9 cellular contexts compared by ENCODE assay signal in the genomic region with DNA sequence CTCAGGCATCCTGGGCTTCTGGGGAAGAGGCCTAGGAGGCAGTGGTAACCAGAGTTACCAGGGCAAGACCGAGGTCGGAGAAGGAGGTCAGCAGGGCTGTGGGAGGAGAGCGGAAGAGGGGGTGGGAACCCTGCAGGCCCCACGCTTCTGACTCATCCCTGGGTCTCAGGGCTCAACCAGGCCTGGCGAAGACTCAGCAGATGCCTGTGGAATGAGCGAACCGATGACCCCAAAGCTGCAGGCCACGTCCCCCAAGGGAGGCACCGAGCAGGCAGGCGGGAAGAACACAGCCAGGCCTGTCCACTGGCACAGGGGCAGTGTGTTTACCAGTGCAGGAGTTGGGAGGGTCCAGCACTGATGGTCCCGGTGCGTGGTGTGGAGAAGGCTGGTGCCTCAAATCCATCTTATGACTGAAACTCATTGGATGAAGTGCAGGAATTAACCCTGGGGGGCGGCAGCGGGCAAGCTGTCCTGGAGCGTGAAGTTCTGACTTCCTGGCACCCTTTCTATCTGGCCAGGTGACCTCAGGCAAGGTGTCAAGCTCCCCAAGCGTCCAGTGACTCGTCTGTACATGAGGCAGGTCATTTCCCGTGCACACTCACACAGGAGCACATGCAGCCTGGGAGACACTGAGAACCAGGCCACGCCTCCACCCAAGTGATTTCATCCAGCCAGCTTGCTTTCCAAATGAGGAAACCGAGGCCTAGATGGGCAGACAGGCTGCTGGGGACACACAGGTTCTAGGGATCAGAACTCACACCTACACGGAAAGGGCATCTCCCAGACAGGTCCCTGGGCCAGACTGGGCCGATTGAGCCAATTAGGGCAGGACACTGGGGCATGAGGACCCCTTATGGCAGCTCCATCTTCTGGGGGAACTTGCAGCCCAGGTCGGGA.
DNase-seq lines count a peak whose midpoint lies in the region; ATAC-seq and TF ChIP-seq lines count a peak whose summit lies in the region.
"Had no signal": no experiment of that assay in that cellular context is flagged by ENCODE, and none has a peak within 500 bp of the region (broad histone marks: within the 10 kb centered on the region; RNA-seq: fewer than 3 reads in every experiment).

No MANE protein-coding gene starts in this region.

- TF ChIP-seq POLR2A in gastrocnemius medialis (IDR thresholded peaks at IDR 0.05), result no peak

- peak; percentile 80 to 82 for ATAC-seq in gastrocnemius medialis
- ATAC-seq in GM21576 (IDR thresholded peaks at IDR 0.05; ENCODE audit: unreplicated experiment), result no peak
- no peak for ATAC-seq in GM18519 (IDR thresholded peaks at IDR 0.05; ENCODE audit: low FRiP score, unreplicated experiment)
- ATAC-seq in GM21390 (IDR thresholded peaks at IDR 0.05; ENCODE audit: unreplicated experiment), result no peak

- H3K9me3 ChIP-seq in gastrocnemius medialis, result no peaks in the 10 kb centered on the region

- H3K4me3 ChIP-seq in gastrocnemius medialis, result no peak overlapping the region

- no peaks in the 10 kb centered on the region for H3K36me3 ChIP-seq in gastrocnemius medialis

- no peak for TF ChIP-seq CTCF in gastrocnemius medialis (IDR thresholded peaks at IDR 0.05 in 4 of 5, conservative IDR thresholded peaks at IDR 0.05 in 1 of 5)

- in situ Hi-C loops in gastrocnemius medialis (cut with MboI; ENCODE audit: low sequenced_read_pairs in 4 of 4), result no loop called here

- peak; percentile 79 for DNase-seq in ELF-1 (ENCODE audit: low read depth, low spot score)
- peak; percentile 84 for DNase-seq in astrocyte of the hippocampus (ENCODE audit: low read depth, low spot score)
- DNase-seq in islet precursor cell, result peak; percentile 93
- peak; percentile 64 to 81 for DNase-seq in gastrocnemius medialis
- no peak for DNase-seq in amygdala (lab: John Stamatoyannopoulos, UW)
- DNase-seq: dermis blood vessel endothelial cell had no signal

- intact Hi-C loops in gastrocnemius medialis (cut with DNase I; ENCODE audit: low total_unique reads), result no loop called here

- peaks cover 8 to 14% of the 10 kb centered on the region in 2 donors for H3K4me1 ChIP-seq in gastrocnemius medialis

- peak overlapping the region; percentile 62 to 76 (median 72) for H3K27ac ChIP-seq in gastrocnemius medialis

- no peaks in the 10 kb centered on the region for H3K27me3 ChIP-seq in gastrocnemius medialis

Comparison
In these comparisons a context has a peak if more than half of its experiments do, and no peak if none do; other contexts are left out.
1. DNase-seq: peak in ELF-1 (single experiment), astrocyte of the hippocampus (single experiment), islet precursor cell (single experiment) and gastrocnemius medialis (2 of 2); none in amygdala (0 of 56).
2. ATAC-seq: peak in gastrocnemius medialis (2 of 2); none in GM21576 (single experiment), GM18519 (single experiment) and GM21390 (single experiment).